Comparison of ENCODE assay signal across 8 cellular contexts in genomic region chr17:59829217-59830006, GRCh38.
DNase-seq lines count a peak whose midpoint lies in the region; ATAC-seq and TF ChIP-seq lines count a peak whose summit lies in the region.

No MANE protein-coding gene starts in this region.

- peaks cover 92% of the 10 kb centered on the region for H3K4me1 Mint-ChIP-seq in activated naive CD8-positive, alpha-beta T cell treated with anti-CD3 and anti-CD28 coated beads, Interleukin-2, amount 50 U/mL, for 24 hours

- DNase-seq in DMS53 (lab: John Stamatoyannopoulos, UW) (peak; percentile 76), NCI-H524 treated with DMSO at 0.1 percent for 48 hours (lab: John Stamatoyannopoulos, UW) (peak; percentile 96), hepatocyte (ENCODE audit: low spot score) (peak; percentile 87), retina (no peak)
- no peak for DNase-seq in activated naive CD8-positive, alpha-beta T cell treated with anti-CD3 and anti-CD28 coated beads, Interleukin-2, amount 50 U/mL, for 24 hours

- TF ChIP-seq CTCF in hepatocyte (IDR thresholded peaks at IDR 0.05; ENCODE audit: poor library complexity), result no peak

- peaks cover 14% of the 10 kb centered on the region for H3K79me2 ChIP-seq in hepatocyte

- H3K27ac ChIP-seq in hepatocyte (peak overlapping the region; percentile 94), stomach smooth muscle (ENCODE audit: low read length) (peak overlapping the region; percentile 37)

- ATAC-seq in GM19372 (IDR thresholded peaks at IDR 0.05; ENCODE audit: low read depth, unreplicated experiment) (peak; percentile 67), HG03439 (IDR thresholded peaks at IDR 0.05; ENCODE audit: unreplicated experiment) (peak; percentile 67)
- ATAC-seq in activated naive CD8-positive, alpha-beta T cell treated with anti-CD3 and anti-CD28 coated beads, Interleukin-2, amount 50 U/mL, for 24 hours, result peak; percentile 74

- H3K4me3 Mint-ChIP-seq in activated naive CD8-positive, alpha-beta T cell treated with anti-CD3 and anti-CD28 coated beads, Interleukin-2, amount 50 U/mL, for 24 hours, result peak overlapping the region; percentile 83

- peak overlapping the region; percentile 98 for H3K27ac Mint-ChIP-seq in activated naive CD8-positive, alpha-beta T cell treated with anti-CD3 and anti-CD28 coated beads, Interleukin-2, amount 50 U/mL, for 24 hours

- H3K36me3 Mint-ChIP-seq in activated naive CD8-positive, alpha-beta T cell treated with anti-CD3 and anti-CD28 coated beads, Interleukin-2, amount 50 U/mL, for 24 hours (ENCODE audit: low read depth), result peaks cover 31% of the 10 kb centered on the region

- H3K4me3 ChIP-seq in hepatocyte, result no peak overlapping the region
- no peak overlapping the region for H3K4me3 ChIP-seq in stomach smooth muscle (ENCODE audit: low read length in 2 of 2)

- H3K9me3 ChIP-seq in hepatocyte (ENCODE audit: low read depth) (no peaks in the 10 kb centered on the region), stomach smooth muscle (ENCODE audit: control insufficient read depth in 2 of 2, low read length in 2 of 2) (no peaks in the 10 kb centered on the region)

- H3K36me3 ChIP-seq in hepatocyte (replicated peaks; ENCODE audit: insufficient read depth, low read depth) (no peaks in the 10 kb centered on the region), stomach smooth muscle (ENCODE audit: control insufficient read depth in 2 of 2, insufficient read depth in 2 of 2, low read length in 2 of 2) (no peaks in the 10 kb centered on the region)

- H3K9me2 ChIP-seq in hepatocyte (replicated peaks; ENCODE audit: insufficient read depth), result no peaks in the 10 kb centered on the region

- no peak overlapping the region for H2AFZ ChIP-seq in hepatocyte

- no peaks in the 10 kb centered on the region for H4K20me1 ChIP-seq in hepatocyte (ENCODE audit: insufficient read depth, poor library complexity, severe bottlenecking)

- peak overlapping the region; percentile 65 for H3K4me2 ChIP-seq in hepatocyte

- peaks cover 31% of the 10 kb centered on the region for H3K4me1 ChIP-seq in hepatocyte (ENCODE audit: insufficient read depth)
- peaks cover 21% of the 10 kb centered on the region for H3K4me1 ChIP-seq in stomach smooth muscle (ENCODE audit: control insufficient read depth, insufficient read depth, low read length)

- peak overlapping the region; percentile 3 to 51 for H3K9ac ChIP-seq in stomach smooth muscle (ENCODE audit: low read length in 2 of 2)

- H3K27me3 Mint-ChIP-seq in activated naive CD8-positive, alpha-beta T cell treated with anti-CD3 and anti-CD28 coated beads, Interleukin-2, amount 50 U/mL, for 24 hours, result no peaks in the 10 kb centered on the region

- no peaks in the 10 kb centered on the region for H3K9me3 Mint-ChIP-seq in activated naive CD8-positive, alpha-beta T cell treated with anti-CD3 and anti-CD28 coated beads, Interleukin-2, amount 50 U/mL, for 24 hours

- H3K27me3 ChIP-seq in hepatocyte (no peaks in the 10 kb centered on the region), stomach smooth muscle (ENCODE audit: control insufficient read depth in 1 of 2, insufficient read depth in 2 of 2, low read length in 2 of 2) (no peaks in the 10 kb centered on the region)

- WGBS in hepatocyte (ENCODE audit: low lambda C conversion rate, missing lambda C conversion rate), result 15% methylated on average over 4 of the region's 4 CpGs

Comparison
In these comparisons a context has a peak if more than half of its experiments do, and no peak if none do; other contexts are left out.
1. DNase-seq: peak in DMS53 (single experiment), NCI-H524 treated with DMSO at 0.1 percent for 48 hours (single experiment) and hepatocyte (single experiment); none in activated naive CD8-positive, alpha-beta T cell treated with anti-CD3 and anti-CD28 coated beads, Interleukin-2, amount 50 U/mL, for 24 hours (single experiment) and retina (single experiment).
2. Peak in every context shown above with its lines, with median percentiles within 50 percentile points of each other: ATAC-seq.